In genomic region chr5:66848749-66849641, GRCh38 we compare ENCODE assay signal across 1 cellular context.
TF ChIP-seq lines count a peak whose summit lies in the region.

No MANE protein-coding gene starts in this region.

TF ChIP-seq in IMR-90, 13 proteins besides CTCF, POLR2A, EP300 and RAD21 (continued from another document):
- TF ChIP-seq MXI1 (IDR thresholded peaks at IDR 0.05; ENCODE audit: borderline replicate concordance, low read depth, low read length), result no peak
- no peak for TF ChIP-seq FOS (IDR thresholded peaks at IDR 0.05; ENCODE audit: low read depth, low read length)
- TF ChIP-seq CEBPB (IDR thresholded peaks at IDR 0.05; ENCODE audit: low read depth, low read length), result no peak
- TF ChIP-seq ELK1 (IDR thresholded peaks at IDR 0.05; ENCODE audit: borderline replicate concordance, low read depth, low read length), result no peak
- no peak for TF ChIP-seq RCOR1 (IDR thresholded peaks at IDR 0.05; ENCODE audit: insufficient replicate concordance, low read length)
- TF ChIP-seq NFE2L2 (IDR thresholded peaks at IDR 0.05; ENCODE audit: low read depth, low read length), result no peak
- no peak for TF ChIP-seq MAZ (IDR thresholded peaks at IDR 0.05; ENCODE audit: borderline replicate concordance, low read depth, low read length)
TF ChIP-seq in IMR-90: peak in this region for 0.
